8 cellular contexts compared by ENCODE assay signal in the genomic region with DNA sequence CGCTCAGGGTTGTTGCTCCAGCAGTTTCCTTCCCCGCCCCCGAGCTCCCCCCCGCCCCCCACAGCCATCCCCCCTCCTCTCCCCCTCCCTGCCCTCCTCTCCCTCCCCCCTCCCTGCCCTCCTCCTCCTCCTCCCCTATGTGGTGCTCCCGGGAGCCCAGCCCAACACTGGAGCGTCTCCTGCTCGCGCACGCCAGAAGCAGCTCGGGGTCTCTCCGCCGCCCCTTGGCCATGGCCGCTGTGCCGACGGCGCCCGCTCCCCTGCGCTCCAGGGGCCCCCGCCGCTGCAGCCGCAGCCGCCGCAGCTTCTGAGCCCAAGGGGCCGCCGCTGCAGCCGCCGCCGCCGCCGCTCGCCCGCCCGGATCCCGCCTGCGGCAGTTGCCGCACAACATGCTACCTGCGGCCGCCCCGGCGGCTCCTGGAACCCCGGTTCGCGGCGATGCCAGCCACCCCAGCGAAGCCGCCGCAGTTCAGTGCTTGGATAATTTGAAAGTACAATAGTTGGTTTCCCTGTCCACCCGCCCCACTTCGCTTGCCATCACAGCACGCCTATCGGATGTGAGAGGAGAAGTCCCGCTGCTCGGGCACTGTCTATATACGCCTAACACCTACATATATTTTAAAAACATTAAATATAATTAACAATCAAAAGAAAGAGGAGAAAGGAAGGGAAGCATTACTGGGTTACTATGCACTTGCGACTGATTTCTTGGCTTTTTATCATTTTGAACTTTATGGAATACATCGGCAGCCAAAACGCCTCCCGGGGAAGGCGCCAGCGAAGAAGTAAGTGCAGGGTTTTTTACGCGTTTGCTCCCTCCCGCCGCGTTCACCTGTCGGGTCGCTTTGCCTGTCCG. TPM values are rescaled to one million over a fixed set of nuclear protein-coding genes. Genes with fewer than 3 reads are reported as not detected.
DNase-seq lines count a peak whose midpoint lies in the region; ATAC-seq, FAIRE-seq and TF ChIP-seq lines count a peak whose summit lies in the region.

RSPO3 (plus strand) TSS at position 167 of the 856 bp plus-strand sequence; CDS start at position 689, 522 bp downstream.

- no peak for FAIRE-seq in GM12891 (lab: Jason Lieb, UNC)

- TF ChIP-seq POLR2A in GM12891 (IDR thresholded peaks at IDR 0.05; ENCODE audit: low read depth, low read length): no peak

- no peaks in the 10 kb centered on the region for H3K9me3 ChIP-seq in Karpas-422 (ENCODE audit: low read length)

- H3K4me3 ChIP-seq in AG04449 (ENCODE audit: low read depth, low read length) (peak within 1 kb of the TSS; percentile 57), Karpas-422 (ENCODE audit: low read length) (peak within 1 kb of the TSS; percentile 34; the same call in 1 of the 2 replicates), iPS-11a (ENCODE audit: low read depth, low read length) (peak within 1 kb of the TSS; percentile 63), skeletal muscle cell (ENCODE audit: low read depth, low read length) (peak within 1 kb of the TSS; percentile 53)

- H3K27ac ChIP-seq in Karpas-422 (ENCODE audit: low read length) (no peak within 1 kb of the TSS), adipose tissue (ENCODE audit: low read depth, low read length) (no peak within 1 kb of the TSS)

- no peaks in the 10 kb centered on the region for H3K27me3 ChIP-seq in Karpas-422 (ENCODE audit: low read length)

- ATAC-seq in GM18519 (IDR thresholded peaks at IDR 0.05; ENCODE audit: low FRiP score, unreplicated experiment): no peak
- ATAC-seq in GM18873 (IDR thresholded peaks at IDR 0.05; ENCODE audit: low FRiP score, unreplicated experiment): no peak

- H3K79me2 ChIP-seq in Karpas-422 (ENCODE audit: low read length): no peaks in the 10 kb centered on the region

- DNase-seq in AG04449 (ENCODE audit: low read depth, low spot score) (no peak), GM12891 (ENCODE audit: insufficient read length, low spot score) (peak; percentile 17), Karpas-422 (no peak), skeletal muscle cell (ENCODE audit: low read depth) (no peak)

- H3K4me2 ChIP-seq in Karpas-422 (ENCODE audit: low read depth, low read length, poor library complexity, severe bottlenecking): peak within 1 kb of the TSS; percentile 26

- no peaks in the 10 kb centered on the region for H3K36me3 ChIP-seq in Karpas-422 (ENCODE audit: insufficient read depth, low read length)

- no peaks in the 10 kb centered on the region for H4K20me1 ChIP-seq in Karpas-422 (ENCODE audit: insufficient read depth, low read depth, low read length)

- WGBS in adipose tissue, 3 donors: 0 to 1% (median 1%) methylated on average over 51 to 68 of the region's 68 CpGs

- H3K9ac ChIP-seq in Karpas-422 (ENCODE audit: low read length): no peak within 1 kb of the TSS

- H3K4me1 ChIP-seq in Karpas-422 (ENCODE audit: low read length): peaks cover 3% of the 10 kb centered on the region; the same call in 1 of the 2 replicates

- no peaks in the 10 kb centered on the region for H3K9me2 ChIP-seq in Karpas-422 (replicated peaks; ENCODE audit: insufficient read depth, low read length)

- no peak for TF ChIP-seq CTCF in AG04449 (IDR thresholded peaks at IDR 0.05; ENCODE audit: insufficient read depth, low read length, missing control alignments)

- POLR2A ChIA-PET in AG04449 (lab: Yijun Ruan, JAX): no interaction called here

- no peak within 1 kb of the TSS for H2AFZ ChIP-seq in Karpas-422 (ENCODE audit: low read length)

- CTCF ChIA-PET in AG04449 (lab: Yijun Ruan, JAX): interaction anchor here (0.7 kb wide), 1 partner anchor 71 kb away, joined by 3 read pairs; no protein-coding TSS in a partner anchor

TF ChIP-seq in GM12891, 5 proteins besides CTCF, POLR2A, EP300 and RAD21:
- TF ChIP-seq POU2F2 (IDR thresholded peaks at IDR 0.05; ENCODE audit: low read depth, low read length): no peak
- TF ChIP-seq TAF1 (IDR thresholded peaks at IDR 0.05; ENCODE audit: low read depth, low read length): no peak
- TF ChIP-seq SPI1 (IDR thresholded peaks at IDR 0.05; ENCODE audit: low read depth, low read length): no peak
- TF ChIP-seq PAX5 (IDR thresholded peaks at IDR 0.05; ENCODE audit: insufficient read depth, low read length, severe bottlenecking): no peak
- no peak for TF ChIP-seq POLR2AphosphoS5 (IDR thresholded peaks at IDR 0.05; ENCODE audit: low read depth, low read length)

RNA-seq across cellular contexts. Expression of gene RSPO3, which starts in this region (rescaled TPM):
- polyA plus RNA-seq in GM12891 (2012; ENCODE audit: low read depth, missing spikeins): 0.04 TPM
- total RNA-seq in Karpas-422 (2014; rRNA removed; shearing (Covaris generic); ENCODE audit: low replicate concordance): not detected in 2 replicates
- polyA plus RNA-seq in adipose tissue: 10 to 100 TPM in 2 of 3 donors, 1 to 10 TPM in 1; 1.3 to 68.6 (median 27.6) TPM
